In genomic region chr11:76184551-76184993, GRCh38 we compare ENCODE assay signal across 16 cellular contexts. TPM values are rescaled to one million over a fixed set of nuclear protein-coding genes. Genes with fewer than 3 reads are reported as not detected.
DNase-seq lines count a peak whose midpoint lies in the region; ATAC-seq and TF ChIP-seq lines count a peak whose summit lies in the region.
"Had no signal": no experiment of that assay in that cellular context is flagged by ENCODE, and none has a peak within 500 bp of the region (broad histone marks: within the 10 kb centered on the region; RNA-seq: fewer than 3 reads in every experiment).

No MANE protein-coding gene starts in this region.

- no peak for ATAC-seq in stimulated activated naive CD8-positive, alpha-beta T cell treated with anti-CD3 and anti-CD28 coated beads, Interleukin-15, Interleukin-2, amounts not matched to agents 100 U/mL and 50 U/mL, for 24 hours
- ATAC-seq: activated CD8-positive, alpha-beta T cell treated with anti-CD3 and anti-CD28 coated beads, Interleukin-2, amount 10 ng/mL, durations not matched to agents 7 days and 5 days had no signal

- WGBS in esophagus squamous epithelium, 2 donors: 49 to 56% methylated on average over 4 to 5 of the region's 7 CpGs

- TF ChIP-seq CTCF in esophagus squamous epithelium (IDR thresholded peaks at IDR 0.05) (no peak), neural crest cell (conservative IDR thresholded peaks at IDR 0.05) (no peak)

- no peaks in the 10 kb centered on the region for H3K9me3 ChIP-seq in esophagus squamous epithelium
- H3K9me3 ChIP-seq: breast epithelium, prostate gland had no signal

- no peaks in the 10 kb centered on the region for H3K27me3 Mint-ChIP-seq in neural crest cell (ENCODE audit: low read depth)

- intact Hi-C loops in esophagus squamous epithelium (cut with DNase I): no loop called here

- peak overlapping the region in 3 of 4 donors; percentile 58 to 73 (median 73) for H3K27ac ChIP-seq in esophagus squamous epithelium
- H3K27ac ChIP-seq: HL-60, prostate gland had no signal

- no peak overlapping the region for H3K4me3 ChIP-seq in esophagus squamous epithelium
- H3K4me3 ChIP-seq: breast epithelium, prostate gland had no signal

- H3K27me3 ChIP-seq in esophagus squamous epithelium: no peaks in the 10 kb centered on the region
- H3K27me3 ChIP-seq: breast epithelium had no signal

- peaks cover 31% of the 10 kb centered on the region for H3K4me1 Mint-ChIP-seq in neural crest cell

- no peaks in the 10 kb centered on the region for H3K36me3 ChIP-seq in esophagus squamous epithelium
- H3K36me3 ChIP-seq: breast epithelium, prostate gland had no signal

- no peak for TF ChIP-seq POLR2A in esophagus squamous epithelium (IDR thresholded peaks at IDR 0.05)

- H3K4me3 Mint-ChIP-seq in neural crest cell: peak overlapping the region; percentile 31
- H3K4me3 Mint-ChIP-seq: activated CD8-positive, alpha-beta T cell treated with anti-CD3 and anti-CD28 coated beads, Interleukin-2, amount 10 ng/mL, durations not matched to agents 7 days and 5 days had no signal

- DNase-seq in EH (ENCODE audit: low read depth): peak; percentile 62
- DNase-seq in NCI-H226: peak; percentile 81
- no peak for DNase-seq in esophagus squamous epithelium (lab: John Stamatoyannopoulos, UW)
- no peak for DNase-seq in neural crest cell (ENCODE audit: low read depth, low spot score)
- DNase-seq in HT-29 (ENCODE audit: low spot score): no peak
- no peak for DNase-seq in stimulated activated naive CD8-positive, alpha-beta T cell treated with anti-CD3 and anti-CD28 coated beads, Interleukin-15, Interleukin-2, amounts not matched to agents 100 U/mL and 50 U/mL, for 24 hours
- no peak for DNase-seq in 8988T
- DNase-seq in NCI-H2107 (lab: John Stamatoyannopoulos, UW): no peak
- DNase-seq: activated CD8-positive, alpha-beta T cell treated with anti-CD3 and anti-CD28 coated beads, Interleukin-2, amount 10 ng/mL, durations not matched to agents 7 days and 5 days; activated effector memory CD4-positive, alpha-beta T cell treated with Interleukin-2 at 50 U/mL for 16 hours; stimulated activated CD4-positive, alpha-beta T cell treated with anti-CD3 and anti-CD28 coated beads, Interleukin-2, amount 100 ng/mL, for 24 hours; T1000 had no signal

- H3K4me1 ChIP-seq in esophagus squamous epithelium: peaks cover 0 to 29% (median 9%) of the 10 kb centered on the region in 3 donors
- H3K4me1 ChIP-seq: prostate gland had no signal

- no peaks in the 10 kb centered on the region for H3K36me3 Mint-ChIP-seq in neural crest cell (ENCODE audit: low read depth)

- H3K9me3 Mint-ChIP-seq in neural crest cell: no peaks in the 10 kb centered on the region

- H3K27ac Mint-ChIP-seq in neural crest cell (ENCODE audit: unreplicated experiment): no peak overlapping the region
- H3K27ac Mint-ChIP-seq: activated CD8-positive, alpha-beta T cell treated with anti-CD3 and anti-CD28 coated beads, Interleukin-2, amount 10 ng/mL, durations not matched to agents 7 days and 5 days had no signal

RNA-seq across cellular contexts. Expression of gene WNT11, which starts 21.7 kb away (rescaled TPM):
- total RNA-seq in esophagus squamous epithelium (1 to 10 TPM in 1 of 4 donors, under 1 TPM in 3; 0.13 to 3.2 (median 0.38) TPM), neural crest cell (0.16 and 0.19 TPM in 2 replicates)
- total RNA-seq in HT-29 (2014; rRNA removed; shearing (Covaris generic)): 67.7 and 78.8 TPM in 2 replicates
- total RNA-seq: endothelial cell of umbilical vein had no signal

Comparison
In these comparisons a context has a peak if more than half of its experiments do, and no peak if none do; other contexts are left out.
1. DNase-seq: peak in EH (single experiment) and NCI-H226 (single experiment); none in esophagus squamous epithelium (single experiment), neural crest cell (single experiment), HT-29 (single experiment), stimulated activated naive CD8-positive, alpha-beta T cell treated with anti-CD3 and anti-CD28 coated beads, Interleukin-15, Interleukin-2, amounts not matched to agents 100 U/mL and 50 U/mL, for 24 hours (single experiment), 8988T (single experiment) and NCI-H2107 (single experiment).
2. RNA of gene WNT11, which starts 21.7 kb away (total RNA-seq): 67.7 to 78.8 TPM in HT-29; 0.13 to 3.2 TPM in esophagus squamous epithelium and 0.16 to 0.19 TPM in neural crest cell; every median in the first group is over 10 times any median in the second.